ENCODE assay signal across 30 cellular contexts in genomic region chr2:211077216-211077764, GRCh38.
DNase-seq lines count a peak whose midpoint lies in the region; TF ChIP-seq lines count a peak whose summit lies in the region.
"Had no signal": no experiment of that assay in that cellular context is flagged by ENCODE, and none has a peak within 500 bp of the region (broad histone marks: within the 10 kb centered on the region; RNA-seq: fewer than 3 reads in every experiment).

No MANE protein-coding gene starts in this region.

- no peaks in the 10 kb centered on the region for H3K36me3 Mint-ChIP-seq in nephron (ENCODE audit: low read depth)
- H3K36me3 Mint-ChIP-seq: CD4-positive, alpha-beta memory T cell; stimulated activated memory B cell treated with anti-CD40 and anti-IgM and Interleukin-4, amounts not matched to agents 10 μg/mL and 1 μg/mL and 100 μg/mL, for 72 hours had no signal

- H3K9ac ChIP-seq in MM.1S (ENCODE audit: low read length): no peak overlapping the region

- no peaks in the 10 kb centered on the region for H3F3A ChIP-seq in MM.1S (ENCODE audit: insufficient read depth, low read length)

- H3K27me3 ChIP-seq in MM.1S (replicated peaks; ENCODE audit: insufficient read depth, low read length) (no peaks in the 10 kb centered on the region), uterus (no peaks in the 10 kb centered on the region)

- H3K4me1 Mint-ChIP-seq in nephron: no peaks in the 10 kb centered on the region
- H3K4me1 Mint-ChIP-seq: activated CD4-positive, alpha-beta memory T cell treated with anti-CD3 and anti-CD28 coated beads, Interleukin-2, amount 10 ng/mL, durations not matched to agents 7 days and 5 days; B cell; CD4-positive, alpha-beta memory T cell; nephron progenitor cell; stimulated activated memory B cell treated with anti-CD40 and anti-IgM and Interleukin-4, amounts not matched to agents 10 μg/mL and 1 μg/mL and 100 μg/mL, for 72 hours had no signal

- H3K36me3 ChIP-seq in MM.1S (replicated peaks; ENCODE audit: insufficient read depth, low read length) (no peaks in the 10 kb centered on the region), uterus (no peaks in the 10 kb centered on the region)

- TF ChIP-seq CTCF in MM.1S (IDR thresholded peaks at IDR 0.05; ENCODE audit: low read length) (no peak), nephron (IDR thresholded peaks at IDR 0.05; ENCODE audit: unreplicated experiment in 3 of 3) (no peak), uterus (IDR thresholded peaks at IDR 0.05) (no peak)

- H3K27me3 Mint-ChIP-seq in nephron (ENCODE audit: low read depth): peaks cover 4% of the 10 kb centered on the region
- H3K27me3 Mint-ChIP-seq: activated CD4-positive, alpha-beta memory T cell treated with anti-CD3 and anti-CD28 coated beads, Interleukin-2, amount 10 ng/mL, durations not matched to agents 7 days and 5 days; B cell; CD4-positive, alpha-beta memory T cell; effector memory CD8-positive, alpha-beta T cell; stimulated activated memory B cell treated with anti-CD40 and anti-IgM and Interleukin-4, amounts not matched to agents 10 μg/mL and 1 μg/mL and 100 μg/mL, for 72 hours had no signal

- H4K20me1 ChIP-seq in MM.1S (ENCODE audit: insufficient read depth, low read length): no peaks in the 10 kb centered on the region

- H3K4me3 ChIP-seq in MM.1S (ENCODE audit: low read length) (no peak overlapping the region), uterus (no peak overlapping the region)

- H3K9me2 ChIP-seq in MM.1S (replicated peaks; ENCODE audit: insufficient read depth, low read length): no peaks in the 10 kb centered on the region

- TF ChIP-seq POLR2A in uterus (IDR thresholded peaks at IDR 0.05): no peak

- intact Hi-C loops in uterus (cut with DNase I; ENCODE audit: low total_unique reads): no loop called here

- no peak overlapping the region for H3K4me3 Mint-ChIP-seq in nephron
- H3K4me3 Mint-ChIP-seq: activated CD4-positive, alpha-beta memory T cell treated with anti-CD3 and anti-CD28 coated beads, Interleukin-2, amount 10 ng/mL, durations not matched to agents 7 days and 5 days; activated T-helper 1 cell treated with anti-CD3 and anti-CD28 coated beads, Interleukin-12 subunit alpha, Interleukin-12 subunit beta, Interleukin-2, Interleukin-4 antibody, amounts not matched to agents 30 ng/mL and 10 ng/mL and 1 ng/mL, durations not matched to agents 14 hours and 24 hours and 36 hours; B cell; CD4-positive, alpha-beta memory T cell; effector memory CD8-positive, alpha-beta T cell; nephron progenitor cell; stimulated activated memory B cell treated with anti-CD40 and anti-IgM and Interleukin-4, amounts not matched to agents 10 μg/mL and 1 μg/mL and 100 μg/mL, for 72 hours; T-helper 2 cell treated with Interferon-gamma antibody and Interleukin-4, amounts not matched to agents 5 μg/mL and 100 μg/mL, for 36 hours had no signal

- H3K4me1 ChIP-seq in MM.1S (ENCODE audit: low read length) (no peaks in the 10 kb centered on the region), uterus (no peaks in the 10 kb centered on the region)

- H3K9me3 Mint-ChIP-seq in nephron: no peaks in the 10 kb centered on the region
- H3K9me3 Mint-ChIP-seq: activated CD4-positive, alpha-beta memory T cell treated with anti-CD3 and anti-CD28 coated beads, Interleukin-2, amount 10 ng/mL, durations not matched to agents 7 days and 5 days; activated T-helper 1 cell treated with anti-CD3 and anti-CD28 coated beads, Interleukin-12 subunit alpha, Interleukin-12 subunit beta, Interleukin-2, Interleukin-4 antibody, amounts not matched to agents 30 ng/mL and 10 ng/mL and 1 ng/mL, durations not matched to agents 14 hours and 24 hours and 36 hours; nephron progenitor cell; T-helper 2 cell treated with Interferon-gamma antibody and Interleukin-4, amounts not matched to agents 5 μg/mL and 100 μg/mL, for 36 hours had no signal

- H3K9me3 ChIP-seq in MM.1S (replicated peaks; ENCODE audit: insufficient read depth, low read length) (no peaks in the 10 kb centered on the region), uterus (no peaks in the 10 kb centered on the region)

- H3K27ac ChIP-seq in MM.1S (ENCODE audit: low read length) (no peak overlapping the region), uterus (no peak overlapping the region)
- H3K27ac ChIP-seq: RWPE1 had no signal

- H3K27ac Mint-ChIP-seq in nephron: peak overlapping the region; percentile 38 to 69 (median 60)
- H3K27ac Mint-ChIP-seq: activated CD4-positive, alpha-beta memory T cell treated with anti-CD3 and anti-CD28 coated beads, Interleukin-2, amount 10 ng/mL, durations not matched to agents 7 days and 5 days; activated T-helper 1 cell treated with anti-CD3 and anti-CD28 coated beads, Interleukin-12 subunit alpha, Interleukin-12 subunit beta, Interleukin-2, Interleukin-4 antibody, amounts not matched to agents 30 ng/mL and 10 ng/mL and 1 ng/mL, durations not matched to agents 14 hours and 24 hours and 36 hours; B cell; CD4-positive, alpha-beta memory T cell; effector memory CD8-positive, alpha-beta T cell; nephron progenitor cell; stimulated activated memory B cell treated with anti-CD40 and anti-IgM and Interleukin-4, amounts not matched to agents 10 μg/mL and 1 μg/mL and 100 μg/mL, for 72 hours; T-helper 2 cell treated with Interferon-gamma antibody and Interleukin-4, amounts not matched to agents 5 μg/mL and 100 μg/mL, for 36 hours had no signal

- no peak overlapping the region for H3K4me2 ChIP-seq in MM.1S (ENCODE audit: low read depth, low read length)

- H2AFZ ChIP-seq in MM.1S (ENCODE audit: low read length): no peak overlapping the region

- no peaks in the 10 kb centered on the region for H3K79me2 ChIP-seq in MM.1S (ENCODE audit: low read length)

- DNase-seq in NCI-H510A treated with DMSO at 0.1 percent for 48 hours (lab: John Stamatoyannopoulos, UW) (peak; percentile 34), NCI-H510A (lab: John Stamatoyannopoulos, UW) (no peak), MM.1S (peak; percentile 15), NCI-H748 treated with DMSO at 0.1 percent for 48 hours (lab: John Stamatoyannopoulos, UW) (peak; percentile 24), medulla oblongata (ENCODE audit: extremely low spot score) (no peak), cerebellar nuclear complex (lab: John Stamatoyannopoulos, UW) (no peak), uterus (no peak)
- DNase-seq: activated CD4-positive, alpha-beta memory T cell treated with anti-CD3 and anti-CD28 coated beads, Interleukin-2, amount 10 ng/mL, durations not matched to agents 7 days and 5 days; activated CD4-positive, alpha-beta T cell treated with anti-CD3 and anti-CD28 coated beads for 1 hour; activated CD8-positive, alpha-beta memory T cell treated with anti-CD3 and anti-CD28 coated beads, Interleukin-2, amount 50 U/mL, for 4 hours; activated naive CD4-positive, alpha-beta T cell treated with Interleukin-2 at 50 U/mL for 16 hours; caudate nucleus; CD4-positive, alpha-beta memory T cell; cortex of kidney; effector memory CD8-positive, alpha-beta T cell; hypothalamus; KBM-7; left colon; mammary epithelial cell; NCI-H1436; NCI-H2107; NCI-H446; nephron progenitor cell; trophoblast cell had no signal

Comparison
In these comparisons a context has a peak if more than half of its experiments do, and no peak if none do; other contexts are left out.
1. DNase-seq: peak in NCI-H510A treated with DMSO at 0.1 percent for 48 hours (single experiment), MM.1S (single experiment) and NCI-H748 treated with DMSO at 0.1 percent for 48 hours (single experiment); none in NCI-H510A (single experiment), medulla oblongata (single experiment), cerebellar nuclear complex (0 of 2) and uterus (0 of 2).